17 cellular contexts compared by ENCODE assay signal in genomic region chr14:96245710-96246534, GRCh38.
A peak's percentile ranks its signal among the peaks of the same experiment; 100 is the strongest.
DNase-seq lines count a peak whose midpoint lies in the region; ATAC-seq and TF ChIP-seq lines count a peak whose summit lies in the region.
"Had no signal": no experiment of that assay in that cellular context is flagged by ENCODE, and none has a peak within 500 bp of the region (broad histone marks: within the 10 kb centered on the region; RNA-seq: fewer than 3 reads in every experiment).

No MANE protein-coding gene starts in this region.

- peak; percentile 78 for DNase-seq in ELR (ENCODE audit: low read depth)
- DNase-seq in NCI-H226: peak; percentile 86
- DNase-seq in choroid plexus epithelial cell (ENCODE audit: low read depth): peak; percentile 77
- DNase-seq in non-pigmented ciliary epithelial cell (ENCODE audit: low read depth): peak; percentile 27
- no peak for DNase-seq in effector memory CD8-positive, alpha-beta T cell
- DNase-seq: activated naive CD4-positive, alpha-beta T cell treated with Interleukin-2 at 50 U/mL for 16 hours; CD4-positive, alpha-beta memory T cell; central memory CD4-positive, alpha-beta T cell; H9; NCI-H2029; nephron progenitor cell; NK-92 treated with Interleukin-12 subunit alpha and Interleukin-12 subunit beta, amount 100 ng/mL, for 24 hours; stimulated activated naive CD4-positive, alpha-beta T cell had no signal

- ATAC-seq in effector memory CD8-positive, alpha-beta T cell (replicated peaks): no peak
- ATAC-seq in HG03520 (IDR thresholded peaks at IDR 0.05; ENCODE audit: unreplicated experiment) (no peak), GM21529 (IDR thresholded peaks at IDR 0.05; ENCODE audit: unreplicated experiment) (no peak), GM21619 (IDR thresholded peaks at IDR 0.05; ENCODE audit: unreplicated experiment) (no peak)

- H3K4me3 Mint-ChIP-seq in effector memory CD8-positive, alpha-beta T cell: no peak overlapping the region
- H3K4me3 Mint-ChIP-seq: CD4-positive, alpha-beta memory T cell; H9; nephron progenitor cell had no signal

- no peak overlapping the region for H3K27ac Mint-ChIP-seq in effector memory CD8-positive, alpha-beta T cell
- H3K27ac Mint-ChIP-seq: CD4-positive, alpha-beta memory T cell; H9; nephron progenitor cell had no signal

- H3K4me1 Mint-ChIP-seq in effector memory CD8-positive, alpha-beta T cell (ENCODE audit: low read depth in 2 of 2): no peaks in the 10 kb centered on the region
- H3K4me1 Mint-ChIP-seq: CD4-positive, alpha-beta memory T cell had no signal

- no peak overlapping the region for H3K4me3 ChIP-seq in choroid plexus epithelial cell (ENCODE audit: low read depth, low read length)
- H3K4me3 ChIP-seq: left lung had no signal

- peaks cover 32 to 69% of the 10 kb centered on the region in 2 donors for H3K27me3 Mint-ChIP-seq in effector memory CD8-positive, alpha-beta T cell

- no peak for TF ChIP-seq CTCF in choroid plexus epithelial cell (conservative IDR thresholded peaks at IDR 0.05; ENCODE audit: low read depth, low read length)

- H3K9me3 Mint-ChIP-seq in effector memory CD8-positive, alpha-beta T cell: no peaks in the 10 kb centered on the region

- H3K36me3 Mint-ChIP-seq in effector memory CD8-positive, alpha-beta T cell (ENCODE audit: insufficient read depth): peaks cover 3% of the 10 kb centered on the region
- H3K36me3 Mint-ChIP-seq: CD4-positive, alpha-beta memory T cell had no signal

Comparison
In these comparisons a context has a peak if more than half of its experiments do, and no peak if none do; other contexts are left out.
1. DNase-seq: peak in ELR (single experiment), NCI-H226 (single experiment), choroid plexus epithelial cell (single experiment) and non-pigmented ciliary epithelial cell (single experiment); none in effector memory CD8-positive, alpha-beta T cell (0 of 3).